25 cellular contexts compared by ENCODE assay signal in genomic region chr1:173257805-173258204, GRCh38.
"Had no signal": no experiment of that assay in that cellular context is flagged by ENCODE, and none has a peak within 500 bp of the region (broad histone marks: within the 10 kb centered on the region; RNA-seq: fewer than 3 reads in every experiment).

No MANE protein-coding gene starts in this region.

- H3K4me1 ChIP-seq: adrenal gland, colonic mucosa, foreskin keratinocyte, thyroid gland had no signal

- H3K27me3 Mint-ChIP-seq: activated CD4-positive, alpha-beta memory T cell treated with anti-CD3 and anti-CD28 coated beads for 36 hours; activated CD4-positive, alpha-beta T cell treated with anti-CD3 and anti-CD28 coated beads for 36 hours; activated naive CD4-positive, alpha-beta T cell treated with anti-CD3 and anti-CD28 coated beads, Interleukin-2, amount 50 U/mL, for 24 hours; stimulated activated memory B cell treated with anti-CD40 and anti-IgM and Interleukin-4, amounts not matched to agents 10 μg/mL and 1 μg/mL and 100 μg/mL, for 72 hours had no signal

- H3K9me3 ChIP-seq: adrenal gland, colonic mucosa, thyroid gland had no signal

- H3K27me3 ChIP-seq: adrenal gland, colonic mucosa, thyroid gland had no signal

- H3K4me3 ChIP-seq: adrenal gland, colonic mucosa, lower lobe of right lung, thyroid gland had no signal

- H3K4me1 Mint-ChIP-seq: activated CD4-positive, alpha-beta T cell treated with anti-CD3 and anti-CD28 coated beads for 36 hours; activated CD8-positive, alpha-beta memory T cell treated with anti-CD3 and anti-CD28 coated beads, Interleukin-2, amount 10 ng/mL, durations not matched to agents 7 days and 5 days; activated naive CD4-positive, alpha-beta T cell treated with anti-CD3 and anti-CD28 coated beads, Interleukin-2, amount 50 U/mL, for 24 hours; brain; immature natural killer cell; natural killer cell had no signal

- ATAC-seq: activated CD4-positive, alpha-beta T cell treated with anti-CD3 and anti-CD28 coated beads for 36 hours; activated CD8-positive, alpha-beta memory T cell treated with anti-CD3 and anti-CD28 coated beads, Interleukin-2, amount 10 ng/mL, durations not matched to agents 7 days and 5 days; activated T-cell treated with anti-CD3 and anti-CD28 coated beads, Interleukin-2, amount 50 U/mL, for 4 hours; foreskin keratinocyte; left colon; lower lobe of right lung; natural killer cell; stimulated activated memory B cell treated with anti-CD40 and anti-IgM and Interleukin-4, amounts not matched to agents 10 μg/mL and 1 μg/mL and 100 μg/mL, for 72 hours had no signal

- H3K27ac Mint-ChIP-seq: activated CD4-positive, alpha-beta memory T cell treated with anti-CD3 and anti-CD28 coated beads for 36 hours; activated CD4-positive, alpha-beta T cell treated with anti-CD3 and anti-CD28 coated beads for 36 hours; activated CD8-positive, alpha-beta memory T cell treated with anti-CD3 and anti-CD28 coated beads, Interleukin-2, amount 10 ng/mL, durations not matched to agents 7 days and 5 days; activated naive CD4-positive, alpha-beta T cell treated with anti-CD3 and anti-CD28 coated beads, Interleukin-2, amount 50 U/mL, for 24 hours; brain; immature natural killer cell; natural killer cell; stimulated activated memory B cell treated with anti-CD40 and anti-IgM and Interleukin-4, amounts not matched to agents 10 μg/mL and 1 μg/mL and 100 μg/mL, for 72 hours had no signal

- H3K36me3 Mint-ChIP-seq: brain had no signal

- H3K36me3 ChIP-seq: adrenal gland, colonic mucosa, lower lobe of right lung, thyroid gland had no signal

- H3K4me3 Mint-ChIP-seq: activated CD4-positive, alpha-beta memory T cell treated with anti-CD3 and anti-CD28 coated beads for 36 hours; activated CD4-positive, alpha-beta T cell treated with anti-CD3 and anti-CD28 coated beads for 36 hours; activated CD8-positive, alpha-beta memory T cell treated with anti-CD3 and anti-CD28 coated beads, Interleukin-2, amount 10 ng/mL, durations not matched to agents 7 days and 5 days; activated naive CD4-positive, alpha-beta T cell treated with anti-CD3 and anti-CD28 coated beads, Interleukin-2, amount 50 U/mL, for 24 hours; activated T-cell treated with anti-CD3 and anti-CD28 coated beads, Interleukin-2, amount 50 U/mL, for 4 hours; brain; immature natural killer cell; natural killer cell; stimulated activated memory B cell treated with anti-CD40 and anti-IgM and Interleukin-4, amounts not matched to agents 10 μg/mL and 1 μg/mL and 100 μg/mL, for 72 hours had no signal

- FAIRE-seq: endothelial cell of umbilical vein, urothelium cell line had no signal

- DNase-seq: activated CD4-positive, alpha-beta memory T cell treated with anti-CD3 and anti-CD28 coated beads for 36 hours; activated CD4-positive, alpha-beta T cell treated with anti-CD3 and anti-CD28 coated beads for 36 hours; activated CD8-positive, alpha-beta memory T cell treated with anti-CD3 and anti-CD28 coated beads, Interleukin-2, amount 10 ng/mL, durations not matched to agents 7 days and 5 days; activated effector memory CD4-positive, alpha-beta T cell treated with Interleukin-2 at 50 U/mL for 16 hours; activated T-cell treated with anti-CD3 and anti-CD28 coated beads, Interleukin-2, amount 50 U/mL, for 4 hours; adrenal gland; central memory CD4-positive, alpha-beta T cell; colonic mucosa; effector CD4-positive, alpha-beta T cell; foreskin keratinocyte; head of caudate nucleus; immature natural killer cell; left colon; lower lobe of right lung; natural killer cell; nucleus accumbens; posterior cingulate gyrus; retina; T-helper 2 cell; thyroid gland had no signal

- H3K27ac ChIP-seq: adrenal gland, colonic mucosa, foreskin keratinocyte, lower lobe of right lung, thyroid gland had no signal
